ENCODE assay signal across 11 cellular contexts in genomic region chr1:88191917-88192316, GRCh38.
DNase-seq lines count a peak whose midpoint lies in the region; ATAC-seq, FAIRE-seq and TF ChIP-seq lines count a peak whose summit lies in the region.
"Had no signal": no experiment of that assay in that cellular context is flagged by ENCODE, and none has a peak within 500 bp of the region (broad histone marks: within the 10 kb centered on the region; RNA-seq: fewer than 3 reads in every experiment).

No MANE protein-coding gene starts in this region.

- no peaks in the 10 kb centered on the region for H3K27me3 ChIP-seq in GM06990 (replicated peaks; ENCODE audit: control insufficient read depth, insufficient read depth, low read length)
- no peaks in the 10 kb centered on the region for H3K27me3 ChIP-seq in pancreas

- no peak overlapping the region for H3K27ac ChIP-seq in pancreas
- H3K27ac ChIP-seq: heart left ventricle had no signal

- 88 to 91% methylated on average over 2 of the region's 2 CpGs for WGBS in pancreas, 2 donors

- no peaks in the 10 kb centered on the region for H3K9me3 ChIP-seq in pancreas
- H3K9me3 ChIP-seq: heart left ventricle had no signal

- no peak for FAIRE-seq in pancreas (lab: Jason Lieb, UNC)

- no peak for TF ChIP-seq CTCF in GM06990 (IDR thresholded peaks at IDR 0.05; ENCODE audit: insufficient read depth, low read length, poor library complexity, severe bottlenecking)
- no peak for TF ChIP-seq CTCF in pancreas (IDR thresholded peaks at IDR 0.05)

- H3K36me3 ChIP-seq in GM06990 (ENCODE audit: control insufficient read depth, insufficient read depth, low read length) = no peaks in the 10 kb centered on the region
- no peaks in the 10 kb centered on the region for H3K36me3 ChIP-seq in pancreas
- H3K36me3 ChIP-seq: heart left ventricle had no signal

- intact Hi-C loops in pancreas (cut with DNase I) = no loop called here

- no peaks in the 10 kb centered on the region for H3K4me1 ChIP-seq in pancreas
- H3K4me1 ChIP-seq: heart left ventricle had no signal

- ATAC-seq in GM19395 (IDR thresholded peaks at IDR 0.05; ENCODE audit: unreplicated experiment) (peak; percentile 94), HG02870 (IDR thresholded peaks at IDR 0.05; ENCODE audit: unreplicated experiment) (peak; percentile 86), pancreas (no peak), HG02970 (IDR thresholded peaks at IDR 0.05; ENCODE audit: low FRiP score, unreplicated experiment) (no peak)
- ATAC-seq: heart left ventricle had no signal

- H3K4me3 ChIP-seq in GM06990 (replicated peaks; ENCODE audit: low read depth, low read length) = no peak overlapping the region
- H3K4me3 ChIP-seq in pancreas = no peak overlapping the region
- H3K4me3 ChIP-seq: heart left ventricle had no signal

- peak; percentile 8 for DNase-seq in GM06990 (ENCODE audit: extremely low read depth, insufficient read length)
- peak; percentile 32 for DNase-seq in HT-29 (ENCODE audit: low spot score)
- no peak for DNase-seq in pancreas
- DNase-seq in RKO (ENCODE audit: low spot score) = no peak
- DNase-seq in activated gamma-delta T cell treated with Interleukin-2 at 50 U/mL for 16 hours = no peak
- DNase-seq: activated effector memory CD4-positive, alpha-beta T cell treated with anti-CD3 and anti-CD28 coated beads, Interleukin-2, amount 50 U/mL, for 16 hours; heart left ventricle; NCI-H748 treated with DMSO at 0.1 percent for 48 hours had no signal

Comparison
In these comparisons a context has a peak if more than half of its experiments do, and no peak if none do; other contexts are left out.
1. DNase-seq: peak in GM06990 (single experiment) and HT-29 (single experiment); none in pancreas (0 of 6), RKO (single experiment) and activated gamma-delta T cell treated with Interleukin-2 at 50 U/mL for 16 hours (single experiment).
2. ATAC-seq: peak in GM19395 (single experiment) and HG02870 (single experiment); none in pancreas (0 of 4) and HG02970 (single experiment).